In the genomic region with DNA sequence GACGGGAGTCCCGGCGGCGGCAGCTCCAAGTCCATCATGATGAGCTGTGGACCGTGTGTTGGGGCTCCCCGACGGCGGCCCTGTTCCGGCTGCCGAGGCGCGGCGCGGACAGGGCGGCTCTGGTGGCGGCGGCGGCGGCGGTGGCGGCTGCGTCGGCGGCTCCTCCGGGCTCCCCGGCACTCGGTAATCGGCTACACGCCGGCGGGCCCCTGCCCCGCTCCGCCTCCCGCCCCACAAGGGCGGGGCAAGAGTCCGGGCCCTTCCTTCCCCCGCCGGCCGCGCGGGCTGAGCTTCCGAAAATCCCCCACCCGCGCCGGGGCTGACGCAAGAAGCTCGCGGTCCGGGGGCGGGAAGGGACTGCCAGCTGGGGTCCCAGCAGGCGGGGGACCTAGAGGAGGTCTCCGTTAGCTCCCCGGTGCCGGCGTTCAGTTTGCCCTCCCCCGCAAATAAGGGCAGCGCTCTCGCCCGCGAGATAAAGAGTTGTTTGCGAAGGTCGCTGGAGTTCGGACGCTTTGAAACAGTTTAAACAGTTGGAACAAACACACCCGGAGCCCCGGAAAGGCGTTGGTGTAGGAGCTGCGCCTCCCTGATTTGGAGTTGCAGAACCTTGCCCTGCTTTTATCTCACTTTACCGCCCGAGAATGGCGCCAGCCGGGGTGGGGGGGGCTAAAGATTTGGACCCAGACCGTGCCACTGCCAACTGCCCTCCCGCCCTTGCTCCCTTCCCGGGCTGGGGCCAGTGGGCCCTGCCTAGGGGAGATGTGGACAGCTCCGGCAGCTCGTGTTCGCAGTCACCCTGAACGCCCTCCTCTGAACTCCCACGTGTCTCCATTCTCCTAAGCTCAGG, we compare ENCODE assay signal across 1 cellular context.
TF ChIP-seq lines count a peak whose summit lies in the region.

A gene (minus strand): TSS at position 189 of the 847 bp plus-strand sequence. CDS start 151 bp downstream, at position 38.

TF ChIP-seq in K562, 482 proteins besides CTCF, POLR2A, EP300 and RAD21 (continued from another document):
- TF ChIP-seq, protein P1, sequence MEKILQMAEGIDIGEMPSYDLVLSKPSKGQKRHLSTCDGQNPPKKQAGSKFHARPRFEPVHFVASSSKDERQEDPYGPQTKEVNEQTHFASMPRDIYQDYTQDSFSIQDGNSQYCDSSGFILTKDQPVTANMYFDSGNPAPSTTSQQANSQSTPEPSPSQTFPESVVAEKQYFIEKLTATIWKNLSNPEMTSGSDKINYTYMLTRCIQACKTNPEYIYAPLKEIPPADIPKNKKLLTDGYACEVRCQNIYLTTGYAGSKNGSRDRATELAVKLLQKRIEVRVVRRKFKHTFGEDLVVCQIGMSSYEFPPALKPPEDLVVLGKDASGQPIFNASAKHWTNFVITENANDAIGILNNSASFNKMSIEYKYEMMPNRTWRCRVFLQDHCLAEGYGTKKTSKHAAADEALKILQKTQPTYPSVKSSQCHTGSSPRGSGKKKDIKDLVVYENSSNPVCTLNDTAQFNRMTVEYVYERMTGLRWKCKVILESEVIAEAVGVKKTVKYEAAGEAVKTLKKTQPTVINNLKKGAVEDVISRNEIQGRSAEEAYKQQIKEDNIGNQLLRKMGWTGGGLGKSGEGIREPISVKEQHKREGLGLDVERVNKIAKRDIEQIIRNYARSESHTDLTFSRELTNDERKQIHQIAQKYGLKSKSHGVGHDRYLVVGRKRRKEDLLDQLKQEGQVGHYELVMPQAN (IDR thresholded peaks at IDR 0.05; ENCODE audit: borderline replicate concordance): peak; percentile 69; the same call in 1 of the 2 replicates
- TF ChIP-seq ZNF696 (CRISPR knock-in tag; conservative IDR thresholded peaks at IDR 0.05) (no peak), ZNF124 (CRISPR knock-in tag; IDR thresholded peaks at IDR 0.05) (no peak), PURB (CRISPR knock-in tag; IDR thresholded peaks at IDR 0.05; ENCODE audit: low read depth) (no peak), ZNF212 (CRISPR knock-in tag; IDR thresholded peaks at IDR 0.05) (0 out of 2 replicates have a peak, but pooled peaks have one; percentile 21), FOXJ3 (CRISPR knock-in tag; IDR thresholded peaks at IDR 0.05) (no peak), EGR1 (conservative IDR thresholded peaks at IDR 0.05) (peak; percentile 99), ZNF830 (CRISPR knock-in tag; IDR thresholded peaks at IDR 0.05) (no peak), ARID2 (IDR thresholded peaks at IDR 0.05) (no peak)
- TF ChIP-seq, protein P2, sequence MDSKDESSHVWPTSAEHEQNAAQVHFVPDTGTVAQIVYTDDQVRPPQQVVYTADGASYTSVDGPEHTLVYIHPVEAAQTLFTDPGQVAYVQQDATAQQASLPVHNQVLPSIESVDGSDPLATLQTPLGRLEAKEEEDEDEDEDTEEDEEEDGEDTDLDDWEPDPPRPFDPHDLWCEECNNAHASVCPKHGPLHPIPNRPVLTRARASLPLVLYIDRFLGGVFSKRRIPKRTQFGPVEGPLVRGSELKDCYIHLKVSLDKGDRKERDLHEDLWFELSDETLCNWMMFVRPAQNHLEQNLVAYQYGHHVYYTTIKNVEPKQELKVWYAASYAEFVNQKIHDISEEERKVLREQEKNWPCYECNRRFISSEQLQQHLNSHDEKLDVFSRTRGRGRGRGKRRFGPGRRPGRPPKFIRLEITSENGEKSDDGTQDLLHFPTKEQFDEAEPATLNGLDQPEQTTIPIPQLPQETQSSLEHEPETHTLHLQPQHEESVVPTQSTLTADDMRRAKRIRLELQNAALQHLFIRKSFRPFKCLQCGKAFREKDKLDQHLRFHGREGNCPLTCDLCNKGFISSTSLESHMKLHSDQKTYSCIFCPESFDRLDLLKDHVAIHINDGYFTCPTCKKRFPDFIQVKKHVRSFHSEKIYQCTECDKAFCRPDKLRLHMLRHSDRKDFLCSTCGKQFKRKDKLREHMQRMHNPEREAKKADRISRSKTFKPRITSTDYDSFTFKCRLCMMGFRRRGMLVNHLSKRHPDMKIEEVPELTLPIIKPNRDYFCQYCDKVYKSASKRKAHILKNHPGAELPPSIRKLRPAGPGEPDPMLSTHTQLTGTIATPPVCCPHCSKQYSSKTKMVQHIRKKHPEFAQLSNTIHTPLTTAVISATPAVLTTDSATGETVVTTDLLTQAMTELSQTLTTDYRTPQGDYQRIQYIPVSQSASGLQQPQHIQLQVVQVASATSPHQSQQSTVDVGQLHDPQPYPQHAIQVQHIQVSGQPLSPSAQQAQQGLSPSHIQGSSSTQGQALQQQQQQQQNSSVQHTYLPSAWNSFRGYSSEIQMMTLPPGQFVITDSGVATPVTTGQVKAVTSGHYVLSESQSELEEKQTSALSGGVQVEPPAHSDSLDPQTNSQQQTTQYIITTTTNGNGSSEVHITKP (IDR thresholded peaks at IDR 0.05; ENCODE audit: partially characterized antibody): peak; percentile 75
TF ChIP-seq in K562: peak in this region for 235.
